Comparison of ENCODE assay signal across 8 cellular contexts in the genomic region with DNA sequence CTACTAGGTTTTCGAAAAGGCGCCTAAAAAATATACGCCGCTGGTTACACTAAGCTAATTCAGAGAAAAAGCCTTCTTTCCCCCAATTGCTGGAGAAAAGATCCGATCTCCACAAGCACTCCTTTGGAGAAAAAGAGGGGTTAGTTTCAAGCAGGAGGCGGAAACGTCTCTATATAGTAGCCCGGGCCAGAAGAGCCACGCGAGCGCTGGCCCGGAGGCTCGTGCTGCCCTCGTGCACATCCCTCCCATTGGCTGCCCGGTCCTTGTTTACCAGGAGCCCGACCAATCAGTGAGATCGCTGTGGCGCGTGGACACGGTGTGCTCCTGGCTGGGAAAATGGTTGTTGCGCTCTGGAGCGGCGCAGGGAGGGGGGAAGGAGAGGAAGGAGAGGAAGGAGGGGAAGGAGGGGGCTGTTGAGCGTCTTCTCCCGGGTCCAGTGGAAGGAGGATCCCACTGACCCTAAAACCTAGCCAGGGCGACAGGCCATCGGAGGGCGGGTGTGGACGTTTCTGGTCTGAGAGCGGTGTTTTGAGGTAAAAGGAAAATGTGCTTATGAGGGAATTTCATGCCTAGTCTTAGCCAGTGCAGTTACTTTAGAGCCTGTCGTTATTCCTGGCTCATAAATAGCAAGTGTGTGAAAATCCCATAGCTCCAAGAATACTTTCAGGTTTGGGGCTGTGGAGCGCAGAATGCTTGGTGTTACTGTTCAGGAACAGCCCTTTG. TPM values are rescaled to one million over a fixed set of nuclear protein-coding genes. Genes with fewer than 3 reads are reported as not detected.
A peak's percentile ranks its signal among the peaks of the same experiment; 100 is the strongest.
DNase-seq lines count a peak whose midpoint lies in the region; ATAC-seq and TF ChIP-seq lines count a peak whose summit lies in the region.

A gene with protein sequence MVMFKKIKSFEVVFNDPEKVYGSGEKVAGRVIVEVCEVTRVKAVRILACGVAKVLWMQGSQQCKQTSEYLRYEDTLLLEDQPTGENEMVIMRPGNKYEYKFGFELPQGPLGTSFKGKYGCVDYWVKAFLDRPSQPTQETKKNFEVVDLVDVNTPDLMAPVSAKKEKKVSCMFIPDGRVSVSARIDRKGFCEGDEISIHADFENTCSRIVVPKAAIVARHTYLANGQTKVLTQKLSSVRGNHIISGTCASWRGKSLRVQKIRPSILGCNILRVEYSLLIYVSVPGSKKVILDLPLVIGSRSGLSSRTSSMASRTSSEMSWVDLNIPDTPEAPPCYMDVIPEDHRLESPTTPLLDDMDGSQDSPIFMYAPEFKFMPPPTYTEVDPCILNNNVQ (minus strand): TSS at position 147 of the 723 bp plus-strand sequence. CDS start 313 bp downstream, outside the sequence.

- peaks cover 50% of the 10 kb centered on the region for H3K4me1 Mint-ChIP-seq in type B pancreatic cell (ENCODE audit: unreplicated experiment)

- intact Hi-C loops in left cardiac atrium (cut with DNase I) (loop anchor here in 1 of 2 donors (2.0 kb wide), 1 partner anchor 18 kb away; no protein-coding TSS in a partner anchor), posterior cingulate gyrus (cut with DNase I) (loop anchor here (1.0 kb wide), 1 partner anchor 17 kb away; no protein-coding TSS in a partner anchor)

- no peak for TF ChIP-seq CTCF in type B pancreatic cell (conservative IDR thresholded peaks at IDR 0.05)

- H3K9me3 Mint-ChIP-seq in type B pancreatic cell, result no peaks in the 10 kb centered on the region

- H3K36me3 Mint-ChIP-seq in type B pancreatic cell, result peaks cover 32% of the 10 kb centered on the region

- H3K4me3 Mint-ChIP-seq in type B pancreatic cell, result peak within 1 kb of the TSS; percentile 92

- ATAC-seq in GM18498 (IDR thresholded peaks at IDR 0.05; ENCODE audit: unreplicated experiment) (peak; percentile 95), HG02938 (IDR thresholded peaks at IDR 0.05; ENCODE audit: unreplicated experiment) (peak; percentile 76), left cardiac atrium (peak; percentile 93 to 94)

- H3K27ac Mint-ChIP-seq in type B pancreatic cell, result peak within 1 kb of the TSS; percentile 89

- no peaks in the 10 kb centered on the region for H3K27me3 Mint-ChIP-seq in type B pancreatic cell

- DNase-seq in NCI-H187 treated with DMSO at 0.1 percent for 48 hours (lab: John Stamatoyannopoulos, UW) (peak; percentile 99), T-helper 2 cell (peak; percentile 76 to 99 (median 87)), amygdala (lab: John Stamatoyannopoulos, UW) (peak; percentile 87 to 100 (median 98)), left cardiac atrium (peak; percentile 99), posterior cingulate gyrus (peak; percentile 98 to 100 (median 100)), type B pancreatic cell (ENCODE audit: extremely low spot score, unreplicated experiment) (peak; percentile 94)

RNA-seq across cellular contexts. Expression of the gene that starts here (rescaled TPM):
- 100 to 1,000 TPM; 602 to 909 TPM for total RNA-seq in left cardiac atrium
- total RNA-seq in type B pancreatic cell (ENCODE audit: low replicate concordance), result 88.8 and 96.7 TPM in 2 replicates

Comparison
In these comparisons a context has a peak if more than half of its experiments do, and no peak if none do; other contexts are left out.
1. Peak in every context shown above with its lines: DNase-seq and ATAC-seq.